7 cellular contexts compared by ENCODE assay signal in genomic region chr11:1762537-1763302, GRCh38. TPM values are rescaled to one million over a fixed set of nuclear protein-coding genes. Genes with fewer than 3 reads are reported as not detected.
A peak's percentile ranks its signal among the peaks of the same experiment; 100 is the strongest.
DNase-seq lines count a peak whose midpoint lies in the region; ATAC-seq and TF ChIP-seq lines count a peak whose summit lies in the region.

No MANE protein-coding gene starts in this region.

- no peak for TF ChIP-seq CTCF in OCI-LY1 (IDR thresholded peaks at IDR 0.05; ENCODE audit: low read length)

- in situ Hi-C loops in GM23248 (cut with MboI), result no loop called here

- H3K27me3 ChIP-seq in GM23248 (replicated peaks; ENCODE audit: insufficient read depth) (no peaks in the 10 kb centered on the region), OCI-LY1 (ENCODE audit: insufficient read depth, low read length) (no peaks in the 10 kb centered on the region)
- no peaks in the 10 kb centered on the region for H3K27me3 ChIP-seq in effector memory CD4-positive, alpha-beta T cell (replicated peaks; ENCODE audit: control insufficient read depth, insufficient read depth, low read length, poor library complexity, severe bottlenecking)

- 40 to 41% methylated on average over 15 of the region's 16 CpGs for WGBS in GM23248 (ENCODE audit: low coverage in 1 of 2, low lambda C conversion rate in 2 of 2, missing lambda C conversion rate in 2 of 2), 2 experiments

- H3K9ac ChIP-seq in GM23248, result peak overlapping the region; percentile 86
- peak overlapping the region; percentile 87 for H3K9ac ChIP-seq in OCI-LY1 (ENCODE audit: low read length)

- H3F3A ChIP-seq in GM23248 (ENCODE audit: insufficient read depth) (no peaks in the 10 kb centered on the region), OCI-LY1 (ENCODE audit: insufficient read depth, low read length) (no peaks in the 10 kb centered on the region)

- ATAC-seq in GM18861 (IDR thresholded peaks at IDR 0.05; ENCODE audit: unreplicated experiment), result no peak

- H3K9me3 ChIP-seq in GM23248 (ENCODE audit: low read depth) (no peaks in the 10 kb centered on the region), OCI-LY1 (ENCODE audit: low read length) (no peaks in the 10 kb centered on the region)
- H3K9me3 ChIP-seq in effector memory CD4-positive, alpha-beta T cell (ENCODE audit: control insufficient read depth, low read length), result no peaks in the 10 kb centered on the region

- H4K20me1 ChIP-seq in GM23248 (ENCODE audit: insufficient read depth) (no peaks in the 10 kb centered on the region), OCI-LY1 (ENCODE audit: insufficient read depth, low read length) (no peaks in the 10 kb centered on the region)

- H3K4me2 ChIP-seq in GM23248 (ENCODE audit: unreplicated experiment) (peak overlapping the region; percentile 89), OCI-LY1 (ENCODE audit: low read length) (peak overlapping the region; percentile 88)

- H3K4me1 ChIP-seq in GM23248 (ENCODE audit: insufficient read depth), result peaks cover 14% of the 10 kb centered on the region
- peaks cover 17% of the 10 kb centered on the region for H3K4me1 ChIP-seq in OCI-LY1 (ENCODE audit: insufficient read depth, low read length, severe bottlenecking)
- peaks cover 59% of the 10 kb centered on the region for H3K4me1 ChIP-seq in effector memory CD4-positive, alpha-beta T cell (ENCODE audit: control insufficient read depth, insufficient read depth, low read length, poor library complexity, severe bottlenecking)

- H3K9me2 ChIP-seq in GM23248 (ENCODE audit: insufficient read depth) (no peaks in the 10 kb centered on the region), OCI-LY1 (ENCODE audit: low read depth, low read length) (no peaks in the 10 kb centered on the region)

- no peak overlapping the region for H2AFZ ChIP-seq in GM23248
- H2AFZ ChIP-seq in OCI-LY1 (ENCODE audit: low read length), result no peak overlapping the region

- DNase-seq in GM23248 (no peak), myocyte (ENCODE audit: low read depth) (peak; percentile 41), globus pallidus (ENCODE audit: low spot score) (no peak)
- DNase-seq in effector memory CD4-positive, alpha-beta T cell, result no peak
- DNase-seq in stimulated activated CD4-positive, alpha-beta T cell treated with anti-CD3 and anti-CD28 coated beads, Interleukin-4, amount 100 ng/mL, for 1 hour, result no peak

- H3K4me3 ChIP-seq in GM23248 (peak overlapping the region; percentile 86), OCI-LY1 (ENCODE audit: low read depth, low read length, poor library complexity, severe bottlenecking) (peak overlapping the region; percentile 95)
- peak overlapping the region; percentile 87 for H3K4me3 ChIP-seq in effector memory CD4-positive, alpha-beta T cell (ENCODE audit: insufficient read depth, low read depth, low read length, poor library complexity, severe bottlenecking)

- H3K27ac ChIP-seq in GM23248, result no peak overlapping the region
- no peak overlapping the region for H3K27ac ChIP-seq in OCI-LY1 (ENCODE audit: low read depth, low read length, poor library complexity, severe bottlenecking)
- H3K27ac ChIP-seq in effector memory CD4-positive, alpha-beta T cell (ENCODE audit: insufficient read depth, low read length, poor library complexity, severe bottlenecking), result peak overlapping the region; percentile 55

- H3K79me2 ChIP-seq in GM23248 (ENCODE audit: insufficient read depth) (peaks cover 19% of the 10 kb centered on the region; the same call in 1 of the 2 replicates), OCI-LY1 (ENCODE audit: insufficient read depth, low read length) (no peaks in the 10 kb centered on the region)

- H3K36me3 ChIP-seq in GM23248 (ENCODE audit: low read depth) (no peaks in the 10 kb centered on the region), OCI-LY1 (ENCODE audit: insufficient read depth, low read length) (no peaks in the 10 kb centered on the region)
- peaks cover 5% of the 10 kb centered on the region for H3K36me3 ChIP-seq in effector memory CD4-positive, alpha-beta T cell (ENCODE audit: control insufficient read depth, insufficient read depth, low read length)

RNA-seq across cellular contexts. Expression of gene CTSD, which starts 1.0 kb away (rescaled TPM):
- total RNA-seq in GM23248 (2014; rRNA removed; shearing (Covaris generic)), result 305 and 338 TPM in 2 replicates
- polyA plus RNA-seq in GM23248 (2016; fragmentation: Nextera tagmentation; extraction: Ambion mirVana), result 321 and 327 TPM in 2 replicates
- 557 and 650 TPM in 2 replicates for total RNA-seq in myocyte
- 2,049 TPM for polyA plus RNA-seq in myocyte (2012)

RNA-seq across cellular contexts. Expression of gene IFITM10, which starts 12.3 kb away (rescaled TPM):
- 1.6 and 67.4 TPM in 2 replicates for total RNA-seq in GM23248 (2014; rRNA removed; shearing (Covaris generic))
- 0.41 and 0.53 TPM in 2 replicates for polyA plus RNA-seq in GM23248 (2016; fragmentation: Nextera tagmentation; extraction: Ambion mirVana)
- total RNA-seq in myocyte, result 3.9 and 8.2 TPM in 2 replicates
- 42.0 TPM for polyA plus RNA-seq in myocyte (2012)
